In genomic region chr17:82051776-82052637, GRCh38 we compare ENCODE assay signal across 2 cellular contexts.
TF ChIP-seq lines count a peak whose summit lies in the region.

GPS1 (plus strand) TSS chr17:82051898; CDS start chr17:82051932, 34 bp downstream.
RFNG (minus strand) TSS chr17:82051811; CDS start chr17:82051766, 45 bp downstream.

TF ChIP-seq in A549, 52 proteins besides CTCF, POLR2A, EP300 and RAD21 (continued from another document):
- TF ChIP-seq HMGXB4 (CRISPR knock-in tag; IDR thresholded peaks at IDR 0.05; ENCODE audit: borderline replicate concordance), result no peak

TF ChIP-seq in SK-N-SH treated with all-trans-retinoic acid at 6 μM for 48 hours, 23 proteins besides CTCF, POLR2A, EP300 and RAD21 (continued from another document):
- TF ChIP-seq TSHZ2 (CRISPR knock-in tag; IDR thresholded peaks at IDR 0.05) (no peak), ARNTL (CRISPR knock-in tag; IDR thresholded peaks at IDR 0.05; ENCODE audit: borderline replicate concordance, low read depth) (no peak), GLIS3 (CRISPR knock-in tag; IDR thresholded peaks at IDR 0.05) (no peak), ZC3H10 (CRISPR knock-in tag; IDR thresholded peaks at IDR 0.05) (no peak), ISL1 (CRISPR knock-in tag; IDR thresholded peaks at IDR 0.05) (no peak)
